Comparison of ENCODE assay signal across 14 cellular contexts in genomic region chr17:4248504-4249277, GRCh38. TPM values are rescaled to one million over a fixed set of nuclear protein-coding genes. Genes with fewer than 3 reads are reported as not detected.
DNase-seq lines count a peak whose midpoint lies in the region; ATAC-seq, FAIRE-seq and TF ChIP-seq lines count a peak whose summit lies in the region.
"Had no signal": no experiment of that assay in that cellular context is flagged by ENCODE, and none has a peak within 500 bp of the region (broad histone marks: within the 10 kb centered on the region; RNA-seq: fewer than 3 reads in every experiment).

No MANE protein-coding gene starts in this region.

- H3K4me1 ChIP-seq in RWPE2 (ENCODE audit: insufficient read depth, poor library complexity, severe bottlenecking): peaks cover 23% of the 10 kb centered on the region
- no peaks in the 10 kb centered on the region for H3K4me1 ChIP-seq in esophagus (ENCODE audit: control insufficient read depth in 2 of 2, insufficient read depth in 2 of 2, low read length in 1 of 2)
- H3K4me1 ChIP-seq in pancreas: peaks cover 16 to 18% (median 18%) of the 10 kb centered on the region in 3 donors

- WGBS in esophagus, 2 donors: 68 to 70% methylated on average over 7 of the region's 7 CpGs
- WGBS in pancreas, 2 donors: 90 to 92% methylated on average over 7 of the region's 7 CpGs

- ATAC-seq in RWPE2 (ENCODE audit: low read depth): no peak
- no peak for ATAC-seq in pancreas
- ATAC-seq in HG02763 (IDR thresholded peaks at IDR 0.05; ENCODE audit: unreplicated experiment): no peak

- intact Hi-C loops in pancreas (cut with DNase I): no loop called here

- no peak overlapping the region for H3K4me3 ChIP-seq in RWPE2 (ENCODE audit: severe bottlenecking)
- no peak overlapping the region for H3K4me3 ChIP-seq in esophagus (ENCODE audit: low read depth in 1 of 2, low read length in 2 of 2)
- H3K4me3 ChIP-seq in pancreas: no peak overlapping the region
- H3K4me3 ChIP-seq: neural progenitor cell, right lobe of liver had no signal

- H3K27me3 ChIP-seq in RWPE2 (ENCODE audit: insufficient read depth, poor library complexity, severe bottlenecking) (no peaks in the 10 kb centered on the region), esophagus (ENCODE audit: control insufficient read depth in 1 of 2, insufficient read depth in 2 of 2, low read length in 2 of 2) (no peaks in the 10 kb centered on the region), pancreas (no peaks in the 10 kb centered on the region)
- H3K27me3 ChIP-seq: neural progenitor cell, right lobe of liver had no signal

- no peaks in the 10 kb centered on the region for H3K36me3 ChIP-seq in RWPE2 (ENCODE audit: low read depth)
- H3K36me3 ChIP-seq in esophagus (ENCODE audit: control insufficient read depth in 2 of 2, insufficient read depth in 2 of 2, low read length in 1 of 2): peaks cover 0 to 3% of the 10 kb centered on the region in 2 donors
- H3K36me3 ChIP-seq in pancreas: no peaks in the 10 kb centered on the region
- H3K36me3 ChIP-seq: neural progenitor cell had no signal

- H3K27ac ChIP-seq in 22Rv1: peak overlapping the region; percentile 31; the same call in 1 of the 2 replicates
- H3K27ac ChIP-seq in RWPE2 (ENCODE audit: poor library complexity, severe bottlenecking): peak overlapping the region; percentile 48
- H3K27ac ChIP-seq in esophagus (ENCODE audit: low read depth in 2 of 2, low read length in 1 of 2): peak overlapping the region; percentile 85 to 87
- peak overlapping the region in 3 of 4 donors; percentile 32 to 65 (median 45) for H3K27ac ChIP-seq in pancreas
- H3K27ac ChIP-seq: neural progenitor cell, right lobe of liver had no signal

- no peak for TF ChIP-seq CTCF in 22Rv1 (IDR thresholded peaks at IDR 0.05)
- TF ChIP-seq CTCF in RWPE2 (IDR thresholded peaks at IDR 0.05; ENCODE audit: poor library complexity, severe bottlenecking): no peak
- no peak for TF ChIP-seq CTCF in pancreas (IDR thresholded peaks at IDR 0.05)
- TF ChIP-seq CTCF in GM10266 (IDR thresholded peaks at IDR 0.05; ENCODE audit: control insufficient read depth, insufficient read depth, low read depth, missing control alignments): no peak

- H3K9me3 ChIP-seq in RWPE2 (ENCODE audit: severe bottlenecking) (no peaks in the 10 kb centered on the region), esophagus (ENCODE audit: control insufficient read depth in 2 of 2, insufficient read depth in 1 of 2, low read depth in 1 of 2, low read length in 1 of 2) (no peaks in the 10 kb centered on the region), pancreas (no peaks in the 10 kb centered on the region)
- H3K9me3 ChIP-seq: right lobe of liver had no signal

- DNase-seq in RWPE2 (ENCODE audit: low spot score) (no peak), pancreas (no peak), NCI-H446 treated with DMSO at 0.1 percent for 48 hours (lab: John Stamatoyannopoulos, UW) (no peak), GM10266 (ENCODE audit: extremely low spot score) (no peak), NCI-H2171 treated with DMSO at 0.1 percent for 48 hours (lab: John Stamatoyannopoulos, UW) (no peak)
- DNase-seq: activated CD4-positive, CD25-positive, alpha-beta regulatory T cell treated with anti-CD3 and anti-CD28 coated beads, Interleukin-2, amount 50 U/mL, for 72 hours; activated CD8-positive, alpha-beta memory T cell treated with anti-CD3 and anti-CD28 coated beads, Interleukin-2, amount 50 U/mL, for 4 hours; activated naive CD4-positive, alpha-beta T cell treated with anti-CD3 and anti-CD28 coated beads for 36 hours; right lobe of liver; stimulated activated CD4-positive, alpha-beta T cell treated with anti-CD3 and anti-CD28 coated beads, Interleukin-4, amount 100 ng/mL, for 1 hour had no signal

- no peak for FAIRE-seq in pancreas (lab: Jason Lieb, UNC)

RNA-seq across cellular contexts. Expression of gene ANKFY1, which starts 15.1 kb away (rescaled TPM):
- polyA plus RNA-seq in esophagus: 10 to 100 TPM; 10.0 to 11.2 TPM
- total RNA-seq in pancreas: 10 to 100 TPM; 12.3 to 30.3 (median 17.2) TPM
- polyA plus RNA-seq in pancreas: 10 to 100 TPM; 11.3 to 12.5 TPM

Comparison
In these comparisons a context has a peak if more than half of its experiments do, and no peak if none do; other contexts are left out.
1. H3K27ac ChIP-seq: peak in every context shown above with its lines; median percentile 86 in esophagus; 48 in RWPE2; 45 in pancreas; 31 in 22Rv1.